ENCODE assay signal across 8 cellular contexts in genomic region chr6:37696841-37697735, GRCh38. TPM values are rescaled to one million over a fixed set of nuclear protein-coding genes. Genes with fewer than 3 reads are reported as not detected.
DNase-seq lines count a peak whose midpoint lies in the region; ATAC-seq and TF ChIP-seq lines count a peak whose summit lies in the region.

No MANE protein-coding gene starts in this region.

- peak overlapping the region; percentile 20 to 70 for H3K27ac ChIP-seq in prostate gland

- no peak for ATAC-seq in HG03565 (IDR thresholded peaks at IDR 0.05; ENCODE audit: unreplicated experiment)
- no peak for ATAC-seq in GM19397 (IDR thresholded peaks at IDR 0.05; ENCODE audit: unreplicated experiment)

- intact Hi-C loops in prostate gland (cut with DNase I) = loop anchor here (10.0 kb wide), 2 partner anchors 318 to 332 kb away; no protein-coding TSS in a partner anchor

- H3K27me3 ChIP-seq in prostate gland (replicated peaks; ENCODE audit: insufficient read depth) = no peaks in the 10 kb centered on the region

- TF ChIP-seq CTCF in GM12873 (IDR thresholded peaks at IDR 0.05; ENCODE audit: insufficient read depth, low read depth, low read length, missing control alignments) (peak; percentile 21), prostate gland (IDR thresholded peaks at IDR 0.05) (peak in 2 of 4 experiments; percentile 9 to 35)

- peaks cover 4% of the 10 kb centered on the region for H3K4me1 ChIP-seq in prostate gland (replicated peaks)

- no peak for TF ChIP-seq POLR2A in prostate gland (IDR thresholded peaks at IDR 0.05)

- no peaks in the 10 kb centered on the region for H3K9me3 ChIP-seq in prostate gland

- H3K4me3 ChIP-seq in prostate gland = peak overlapping the region; percentile 54 to 65

- H3K36me3 ChIP-seq in prostate gland = no peaks in the 10 kb centered on the region

- WGBS in prostate gland = under 1% methylated on average over 81 of the region's 120 CpGs

- DNase-seq in M059J (ENCODE audit: low read depth) (peak; percentile 47), activated T-helper 1 cell treated with Interleukin-2 at 50 U/mL for 16 hours (ENCODE audit: low read depth) (peak; percentile 39), germinal center (ENCODE audit: low spot score) (peak; percentile 57), prostate gland (ENCODE audit: low spot score) (no peak), DMS153 (lab: John Stamatoyannopoulos, UW) (no peak)

RNA-seq across cellular contexts. Expression of gene MDGA1, which starts 0.6 kb away (rescaled TPM):
- total RNA-seq in M059J (2014; rRNA removed; shearing (Covaris generic)) = 11.8 and 20.8 TPM in 2 replicates
- total RNA-seq in prostate gland = 10 to 100 TPM in 1 of 2 donors, 1 to 10 TPM in 1; 2.5 to 10.7 TPM

Comparison
In these comparisons a context has a peak if more than half of its experiments do, and no peak if none do; other contexts are left out.
1. DNase-seq: peak in M059J (single experiment), activated T-helper 1 cell treated with Interleukin-2 at 50 U/mL for 16 hours (single experiment) and germinal center (single experiment); none in prostate gland (single experiment) and DMS153 (single experiment).